Comparison of ENCODE assay signal across 24 cellular contexts in genomic region chr4:65341557-65341956, GRCh38.
"Had no signal": no experiment of that assay in that cellular context is flagged by ENCODE, and none has a peak within 500 bp of the region (broad histone marks: within the 10 kb centered on the region; RNA-seq: fewer than 3 reads in every experiment).

No MANE protein-coding gene starts in this region.

- H3K27me3 ChIP-seq: stomach, suprapubic skin, testis, thyroid gland, tibial artery, tibial nerve, transverse colon, upper lobe of left lung, upper lobe of right lung, uterus, vagina had no signal

- H3K36me3 ChIP-seq: stomach, suprapubic skin, thoracic aorta, thyroid gland, tibial artery, tibial nerve, transverse colon, upper lobe of left lung, upper lobe of right lung, uterus, vagina had no signal

- H3K27ac ChIP-seq: stomach, suprapubic skin, testis, thoracic aorta, thyroid gland, tibial artery, tibial nerve, transverse colon, upper lobe of left lung, upper lobe of right lung, uterus, vagina had no signal

- H3K4me3 ChIP-seq: stomach, suprapubic skin, testis, thoracic aorta, thyroid gland, tibial artery, tibial nerve, transverse colon, upper lobe of left lung, upper lobe of right lung, uterus, vagina had no signal

- DNase-seq: stimulated activated CD4-positive, alpha-beta T cell treated with anti-CD3 and anti-CD28 coated beads, Interleukin-2, amount 100 ng/mL, for 48 hours; stimulated activated CD4-positive, alpha-beta T cell treated with anti-CD3 and anti-CD28 coated beads, Interleukin-4, amount 100 ng/mL, for 1 hour; stimulated activated CD4-positive, alpha-beta T cell treated with anti-CD3 and anti-CD28 coated beads, Interleukin-4, amount 100 ng/mL, for 24 hours; stimulated activated CD4-positive, alpha-beta T cell treated with anti-CD3 and anti-CD28 coated beads, Interleukin-4, amount 100 ng/mL, for 4 hours; stimulated activated CD8-positive, alpha-beta memory T cell treated with anti-CD3 and anti-CD28 coated beads, Interleukin-4, amount 100 ng/mL, for 48 hours; stimulated activated naive B cell treated with anti-CD40 and anti-IgM and Interleukin-4, amounts not matched to agents 10 μg/mL and 1 μg/mL and 100 μg/mL, for 72 hours; stimulated activated naive CD4-positive, alpha-beta T cell; stimulated activated naive CD4-positive, alpha-beta T cell treated with Interleukin-2 at 50 U/mL for 16 hours; stimulated activated naive CD8-positive, alpha-beta T cell treated with anti-CD3 and anti-CD28 coated beads, Interleukin-15, amount 100 ng/mL, for 72 hours; stimulated activated naive CD8-positive, alpha-beta T cell treated with anti-CD3 and anti-CD28 coated beads, Interleukin-15, Interleukin-2, amounts not matched to agents 100 U/mL and 50 U/mL, for 24 hours; stomach; substantia nigra; testis; thyroid gland; tibial artery; transverse colon; trophoblast cell; upper lobe of left lung; upper lobe of right lung; uterus had no signal

- H3K9me3 ChIP-seq: stomach, suprapubic skin, testis, thoracic aorta, thyroid gland, tibial artery, tibial nerve, transverse colon, upper lobe of left lung, upper lobe of right lung, uterus, vagina had no signal
